In genomic region chr20:47079047-47079446, GRCh38 we compare ENCODE assay signal across 4 cellular contexts.
"Had no signal": no experiment of that assay in that cellular context is flagged by ENCODE, and none has a peak within 500 bp of the region (broad histone marks: within the 10 kb centered on the region; RNA-seq: fewer than 3 reads in every experiment).

No MANE protein-coding gene starts in this region.

- H3K27ac ChIP-seq: HL-60 had no signal

- FAIRE-seq: K562 had no signal

- DNase-seq: IMR-90, KBM-7 had no signal

- H3K4me3 ChIP-seq: K562 had no signal

- ATAC-seq: K562 had no signal
